ENCODE assay signal across 38 cellular contexts in genomic region chr10:88787463-88787862, GRCh38. TPM values are rescaled to one million over a fixed set of nuclear protein-coding genes. Genes with fewer than 3 reads are reported as not detected.
"Had no signal": no experiment of that assay in that cellular context is flagged by ENCODE, and none has a peak within 500 bp of the region (broad histone marks: within the 10 kb centered on the region; RNA-seq: fewer than 3 reads in every experiment).

No MANE protein-coding gene starts in this region.

- H3K36me3 ChIP-seq: adrenal gland, ascending aorta, brain microvascular endothelial cell, breast epithelium, cardiac muscle cell had no signal

- ATAC-seq: activated naive CD4-positive, alpha-beta T cell treated with anti-CD3 and anti-CD28 coated beads, Interleukin-2, amount 50 U/mL, for 72 hours; activated naive CD8-positive, alpha-beta T cell treated with anti-CD3 and anti-CD28 coated beads, Interleukin-2, amount 50 U/mL, for 24 hours; activated T-cell treated with anti-CD3 and anti-CD28 coated beads, Interleukin-2, amount 50 U/mL, for 4 hours; activated T-cell treated with anti-CD3 and anti-CD28 coated beads, Interleukin-2, amount 50 U/mL, for 72 hours; activated T-helper 17 cell treated with anti-CD3 and anti-CD28 coated beads, Interleukin-2, amount 50 U/mL, for 72 hours; body of pancreas had no signal

- FAIRE-seq: astrocyte had no signal

- H3K9me3 ChIP-seq: adrenal gland, ascending aorta, body of pancreas, breast epithelium had no signal

- H3K4me3 ChIP-seq: adrenal gland, ascending aorta, body of pancreas, breast epithelium, cardiac muscle cell had no signal

- H3K27me3 ChIP-seq: adrenal gland, ascending aorta, body of pancreas, brain microvascular endothelial cell, breast epithelium, cardiac muscle cell had no signal

- DNase-seq: activated effector memory CD4-positive, alpha-beta T cell treated with anti-CD3 and anti-CD28 coated beads, Interleukin-2, amount 50 U/mL, for 16 hours; activated effector memory CD4-positive, alpha-beta T cell treated with Interleukin-2 at 50 U/mL for 16 hours; activated gamma-delta T cell; activated gamma-delta T cell treated with Interleukin-2 at 50 U/mL for 16 hours; activated naive CD4-positive, alpha-beta T cell; activated naive CD4-positive, alpha-beta T cell treated with anti-CD3 and anti-CD28 coated beads for 36 hours; activated naive CD4-positive, alpha-beta T cell treated with anti-CD3 and anti-CD28 coated beads, Interleukin-2, amount 10 ng/mL, durations not matched to agents 7 days and 5 days; activated naive CD4-positive, alpha-beta T cell treated with anti-CD3 and anti-CD28 coated beads, Interleukin-2, amount 50 U/mL, for 16 hours; activated naive CD4-positive, alpha-beta T cell treated with Interleukin-2 at 50 U/mL for 16 hours; activated naive CD8-positive, alpha-beta T cell treated with anti-CD3 and anti-CD28 coated beads for 36 hours; activated naive CD8-positive, alpha-beta T cell treated with anti-CD3 and anti-CD28 coated beads, Interleukin-2, amount 10 ng/mL, durations not matched to agents 7 days and 5 days; activated naive CD8-positive, alpha-beta T cell treated with anti-CD3 and anti-CD28 coated beads, Interleukin-2, amount 50 U/mL, for 24 hours; activated T-cell treated with anti-CD3 and anti-CD28 coated beads, Interleukin-2, amount 50 U/mL, for 1 hour; activated T-cell treated with anti-CD3 and anti-CD28 coated beads, Interleukin-2, amount 50 U/mL, for 24 hours; activated T-cell treated with anti-CD3 and anti-CD28 coated beads, Interleukin-2, amount 50 U/mL, for 4 hours; activated T-cell treated with anti-CD3 and anti-CD28 coated beads, Interleukin-2, amount 50 U/mL, for 48 hours; activated T-cell treated with anti-CD3 and anti-CD28 coated beads, Interleukin-2, amount 50 U/mL, for 72 hours; adrenal gland; amniotic stem cell; amygdala; anterior cingulate cortex; aorta; body of pancreas; brain microvascular endothelial cell; caudate nucleus; central memory CD4-positive, alpha-beta T cell; cerebellar nuclear complex had no signal

- H3K27ac ChIP-seq: adrenal gland, ascending aorta, body of pancreas, brain microvascular endothelial cell, breast epithelium, cardiac muscle cell had no signal

- H3K4me1 ChIP-seq: adrenal gland, ascending aorta, body of pancreas, breast epithelium had no signal

RNA-seq across cellular contexts. Expression of gene LIPM, which starts 15.1 kb away (rescaled TPM):
- total RNA-seq: activated naive CD4-positive, alpha-beta T cell treated with anti-CD3 and anti-CD28 coated beads for 36 hours; activated naive CD4-positive, alpha-beta T cell treated with anti-CD3 and anti-CD28 coated beads, Interleukin-2, amount 50 U/mL, for 72 hours; activated naive CD8-positive, alpha-beta T cell treated with anti-CD3 and anti-CD28 coated beads for 36 hours; activated naive CD8-positive, alpha-beta T cell treated with anti-CD3 and anti-CD28 coated beads, Interleukin-2, amount 10 ng/mL, durations not matched to agents 7 days and 5 days; activated T-cell treated with anti-CD3 and anti-CD28 coated beads, Interleukin-2, amount 50 U/mL, for 4 hours; activated T-cell treated with anti-CD3 and anti-CD28 coated beads, Interleukin-2, amount 50 U/mL, for 72 hours; activated T-helper 1 cell treated with anti-CD3 and anti-CD28 coated beads, Interleukin-12 subunit alpha, Interleukin-12 subunit beta, Interleukin-2, Interleukin-4 antibody, amounts not matched to agents 30 ng/mL and 10 ng/mL and 1 ng/mL, durations not matched to agents 14 hours and 24 hours and 36 hours; activated T-helper 17 cell treated with anti-CD3 and anti-CD28 coated beads, Interleukin-2, amount 50 U/mL, for 72 hours; activated T-helper 2 cell treated with anti-CD3 and anti-CD28 coated beads, Interferon-gamma antibody, Interleukin-2, Interleukin-4, amounts not matched to agents 10 μg/mL and 5 μg/mL and 100 μg/mL, durations not matched to agents 14 hours and 24 hours and 36 hours; adrenal gland; aorta; ascending aorta; astrocyte; body of pancreas; breast epithelium; cardiac muscle cell; cardiac septum; cerebellum; chondrocyte had no signal
- polyA plus RNA-seq: adrenal gland, aorta, cardiac muscle cell had no signal

RNA-seq across cellular contexts. Expression of gene LIPN, which starts 27.6 kb away (rescaled TPM):
- total RNA-seq: activated naive CD4-positive, alpha-beta T cell treated with anti-CD3 and anti-CD28 coated beads for 36 hours; activated naive CD4-positive, alpha-beta T cell treated with anti-CD3 and anti-CD28 coated beads, Interleukin-2, amount 50 U/mL, for 72 hours; activated naive CD8-positive, alpha-beta T cell treated with anti-CD3 and anti-CD28 coated beads for 36 hours; activated naive CD8-positive, alpha-beta T cell treated with anti-CD3 and anti-CD28 coated beads, Interleukin-2, amount 10 ng/mL, durations not matched to agents 7 days and 5 days; activated T-cell treated with anti-CD3 and anti-CD28 coated beads, Interleukin-2, amount 50 U/mL, for 4 hours; activated T-cell treated with anti-CD3 and anti-CD28 coated beads, Interleukin-2, amount 50 U/mL, for 72 hours; activated T-helper 1 cell treated with anti-CD3 and anti-CD28 coated beads, Interleukin-12 subunit alpha, Interleukin-12 subunit beta, Interleukin-2, Interleukin-4 antibody, amounts not matched to agents 30 ng/mL and 10 ng/mL and 1 ng/mL, durations not matched to agents 14 hours and 24 hours and 36 hours; activated T-helper 17 cell treated with anti-CD3 and anti-CD28 coated beads, Interleukin-2, amount 50 U/mL, for 72 hours; activated T-helper 2 cell treated with anti-CD3 and anti-CD28 coated beads, Interferon-gamma antibody, Interleukin-2, Interleukin-4, amounts not matched to agents 10 μg/mL and 5 μg/mL and 100 μg/mL, durations not matched to agents 14 hours and 24 hours and 36 hours; ascending aorta; astrocyte; body of pancreas; breast epithelium; cardiac muscle cell; cardiac septum; cerebellum; chondrocyte had no signal
- polyA plus RNA-seq: adrenal gland, cardiac muscle cell had no signal
